ENCODE assay signal across 38 cellular contexts in genomic region chr7:16317406-16317805, GRCh38.
"Had no signal": no experiment of that assay in that cellular context is flagged by ENCODE, and none has a peak within 500 bp of the region (broad histone marks: within the 10 kb centered on the region; RNA-seq: fewer than 3 reads in every experiment).

No MANE protein-coding gene starts in this region.

- H3K9me3 Mint-ChIP-seq: activated CD4-positive, alpha-beta memory T cell treated with anti-CD3 and anti-CD28 coated beads, Interleukin-2, amount 10 ng/mL, durations not matched to agents 7 days and 5 days; activated CD4-positive, alpha-beta T cell treated with anti-CD3 and anti-CD28 coated beads, Interleukin-2, amount 10 ng/mL, durations not matched to agents 7 days and 5 days; activated naive CD4-positive, alpha-beta T cell treated with anti-CD3 and anti-CD28 coated beads for 36 hours; activated naive CD4-positive, alpha-beta T cell treated with anti-CD3 and anti-CD28 coated beads, Interleukin-2, amount 50 U/mL, for 72 hours; activated naive CD8-positive, alpha-beta T cell treated with anti-CD3 and anti-CD28 coated beads for 36 hours; activated T-cell treated with anti-CD3 and anti-CD28 coated beads, Interleukin-2, amount 50 U/mL, for 24 hours; activated T-helper 2 cell treated with anti-CD3 and anti-CD28 coated beads, Interferon-gamma antibody, Interleukin-2, Interleukin-4, amounts not matched to agents 10 μg/mL and 5 μg/mL and 100 μg/mL, durations not matched to agents 14 hours and 24 hours and 36 hours; brain; central memory CD8-positive, alpha-beta T cell; T-helper 1 cell treated with Interleukin-12 subunit alpha and Interleukin-12 subunit beta and Interleukin-4 antibody, amounts not matched to agents 30 μg/mL and 1 μg/mL, for 36 hours; T-helper 2 cell treated with Interferon-gamma antibody and Interleukin-4, amounts not matched to agents 5 μg/mL and 100 μg/mL, for 36 hours; WTC11 had no signal

- H3K4me3 Mint-ChIP-seq: activated CD4-positive, alpha-beta memory T cell treated with anti-CD3 and anti-CD28 coated beads, Interleukin-2, amount 10 ng/mL, durations not matched to agents 7 days and 5 days; activated CD4-positive, alpha-beta T cell treated with anti-CD3 and anti-CD28 coated beads for 36 hours; activated CD4-positive, alpha-beta T cell treated with anti-CD3 and anti-CD28 coated beads, Interleukin-2, amount 10 ng/mL, durations not matched to agents 7 days and 5 days; activated CD8-positive, alpha-beta memory T cell treated with anti-CD3 and anti-CD28 coated beads, Interleukin-2, amount 10 ng/mL, durations not matched to agents 7 days and 5 days; activated CD8-positive, alpha-beta T cell treated with anti-CD3 and anti-CD28 coated beads, Interleukin-2, amount 10 ng/mL, durations not matched to agents 7 days and 5 days; activated naive CD4-positive, alpha-beta T cell treated with anti-CD3 and anti-CD28 coated beads for 36 hours; activated naive CD8-positive, alpha-beta T cell treated with anti-CD3 and anti-CD28 coated beads for 36 hours; activated T-cell treated with anti-CD3 and anti-CD28 coated beads, Interleukin-2, amount 50 U/mL, for 24 hours; brain; central memory CD8-positive, alpha-beta T cell; T-helper 1 cell treated with Interleukin-12 subunit alpha and Interleukin-12 subunit beta and Interleukin-4 antibody, amounts not matched to agents 30 μg/mL and 1 μg/mL, for 36 hours; T-helper 2 cell treated with Interferon-gamma antibody and Interleukin-4, amounts not matched to agents 5 μg/mL and 100 μg/mL, for 36 hours; WTC11 had no signal

- H3K36me3 Mint-ChIP-seq: activated CD8-positive, alpha-beta memory T cell treated with anti-CD3 and anti-CD28 coated beads, Interleukin-2, amount 10 ng/mL, durations not matched to agents 7 days and 5 days; activated naive CD4-positive, alpha-beta T cell treated with anti-CD3 and anti-CD28 coated beads, Interleukin-2, amount 50 U/mL, for 72 hours; activated naive CD8-positive, alpha-beta T cell treated with anti-CD3 and anti-CD28 coated beads for 36 hours; brain; WTC11 had no signal

- H3K27ac ChIP-seq: adrenal gland, cardiac muscle cell, WERI-Rb-1 had no signal

- H3K4me1 ChIP-seq: adrenal gland had no signal

- H3K4me3 ChIP-seq: adrenal gland, cardiac muscle cell had no signal

- H3K27me3 Mint-ChIP-seq: activated CD4-positive, alpha-beta memory T cell treated with anti-CD3 and anti-CD28 coated beads, Interleukin-2, amount 10 ng/mL, durations not matched to agents 7 days and 5 days; activated CD4-positive, alpha-beta T cell treated with anti-CD3 and anti-CD28 coated beads for 36 hours; activated CD4-positive, alpha-beta T cell treated with anti-CD3 and anti-CD28 coated beads, Interleukin-2, amount 10 ng/mL, durations not matched to agents 7 days and 5 days; activated CD8-positive, alpha-beta memory T cell treated with anti-CD3 and anti-CD28 coated beads, Interleukin-2, amount 10 ng/mL, durations not matched to agents 7 days and 5 days; activated naive CD8-positive, alpha-beta T cell treated with anti-CD3 and anti-CD28 coated beads for 36 hours; activated T-cell treated with anti-CD3 and anti-CD28 coated beads, Interleukin-2, amount 50 U/mL, for 24 hours; brain; central memory CD8-positive, alpha-beta T cell had no signal

- H3K36me3 ChIP-seq: adrenal gland, cardiac muscle cell, WERI-Rb-1 had no signal

- FAIRE-seq: bronchial epithelial cell, TTC549 had no signal

- DNase-seq: activated CD4-positive, alpha-beta memory T cell treated with anti-CD3 and anti-CD28 coated beads, Interleukin-2, amount 10 ng/mL, durations not matched to agents 7 days and 5 days; activated CD4-positive, alpha-beta T cell treated with anti-CD3 and anti-CD28 coated beads for 1 hour; activated CD4-positive, alpha-beta T cell treated with anti-CD3 and anti-CD28 coated beads for 36 hours; activated CD4-positive, alpha-beta T cell treated with anti-CD3 and anti-CD28 coated beads for 48 hours; activated CD4-positive, alpha-beta T cell treated with anti-CD3 and anti-CD28 coated beads, Interleukin-2, amount 10 ng/mL, durations not matched to agents 7 days and 5 days; activated CD4-positive, alpha-beta T cell treated with anti-CD3 and anti-CD28 coated beads, Interleukin-2, amount 50 U/mL, for 48 hours; activated CD4-positive, CD25-positive, alpha-beta regulatory T cell; activated CD8-positive, alpha-beta memory T cell treated with anti-CD3 and anti-CD28 coated beads for 24 hours; activated CD8-positive, alpha-beta memory T cell treated with anti-CD3 and anti-CD28 coated beads, Interleukin-2, amount 10 ng/mL, durations not matched to agents 7 days and 5 days; activated CD8-positive, alpha-beta memory T cell treated with anti-CD3 and anti-CD28 coated beads, Interleukin-2, amount 50 U/mL, for 48 hours; activated CD8-positive, alpha-beta T cell treated with anti-CD3 and anti-CD28 coated beads, Interleukin-2, amount 10 ng/mL, durations not matched to agents 7 days and 5 days; activated effector memory CD4-positive, alpha-beta T cell treated with Interleukin-2 at 50 U/mL for 16 hours; activated gamma-delta T cell; activated naive CD4-positive, alpha-beta T cell; activated naive CD4-positive, alpha-beta T cell treated with anti-CD3 and anti-CD28 coated beads for 36 hours; activated naive CD4-positive, alpha-beta T cell treated with anti-CD3 and anti-CD28 coated beads, Interleukin-2, amount 50 U/mL, for 16 hours; activated naive CD8-positive, alpha-beta T cell treated with anti-CD3 and anti-CD28 coated beads for 36 hours; activated T-cell treated with anti-CD3 and anti-CD28 coated beads, Interleukin-2, amount 50 U/mL, for 24 hours; activated T-cell treated with anti-CD3 and anti-CD28 coated beads, Interleukin-2, amount 50 U/mL, for 48 hours; adrenal gland; amniotic stem cell; aorta; caudate nucleus; cerebellar nuclear complex; T-helper 1 cell; T-helper 2 cell; T-helper 9 cell; WERI-Rb-1 had no signal

- H3K27me3 ChIP-seq: adrenal gland, cardiac muscle cell had no signal

- H3K9me3 ChIP-seq: adrenal gland had no signal

- H3K4me1 Mint-ChIP-seq: activated CD4-positive, alpha-beta memory T cell treated with anti-CD3 and anti-CD28 coated beads, Interleukin-2, amount 10 ng/mL, durations not matched to agents 7 days and 5 days; activated CD4-positive, alpha-beta T cell treated with anti-CD3 and anti-CD28 coated beads for 36 hours; activated CD4-positive, alpha-beta T cell treated with anti-CD3 and anti-CD28 coated beads, Interleukin-2, amount 10 ng/mL, durations not matched to agents 7 days and 5 days; activated CD8-positive, alpha-beta memory T cell treated with anti-CD3 and anti-CD28 coated beads, Interleukin-2, amount 10 ng/mL, durations not matched to agents 7 days and 5 days; activated naive CD8-positive, alpha-beta T cell treated with anti-CD3 and anti-CD28 coated beads for 36 hours; brain; WTC11 had no signal

- H3K27ac Mint-ChIP-seq: activated CD4-positive, alpha-beta memory T cell treated with anti-CD3 and anti-CD28 coated beads, Interleukin-2, amount 10 ng/mL, durations not matched to agents 7 days and 5 days; activated CD4-positive, alpha-beta T cell treated with anti-CD3 and anti-CD28 coated beads for 36 hours; activated CD4-positive, alpha-beta T cell treated with anti-CD3 and anti-CD28 coated beads, Interleukin-2, amount 10 ng/mL, durations not matched to agents 7 days and 5 days; activated CD8-positive, alpha-beta memory T cell treated with anti-CD3 and anti-CD28 coated beads, Interleukin-2, amount 10 ng/mL, durations not matched to agents 7 days and 5 days; activated CD8-positive, alpha-beta T cell treated with anti-CD3 and anti-CD28 coated beads, Interleukin-2, amount 10 ng/mL, durations not matched to agents 7 days and 5 days; activated naive CD4-positive, alpha-beta T cell treated with anti-CD3 and anti-CD28 coated beads for 36 hours; activated naive CD4-positive, alpha-beta T cell treated with anti-CD3 and anti-CD28 coated beads, Interleukin-2, amount 50 U/mL, for 72 hours; activated naive CD8-positive, alpha-beta T cell treated with anti-CD3 and anti-CD28 coated beads for 36 hours; activated T-cell treated with anti-CD3 and anti-CD28 coated beads, Interleukin-2, amount 50 U/mL, for 24 hours; activated T-helper 2 cell treated with anti-CD3 and anti-CD28 coated beads, Interferon-gamma antibody, Interleukin-2, Interleukin-4, amounts not matched to agents 10 μg/mL and 5 μg/mL and 100 μg/mL, durations not matched to agents 14 hours and 24 hours and 36 hours; brain; T-helper 1 cell treated with Interleukin-12 subunit alpha and Interleukin-12 subunit beta and Interleukin-4 antibody, amounts not matched to agents 30 μg/mL and 1 μg/mL, for 36 hours; T-helper 2 cell treated with Interferon-gamma antibody and Interleukin-4, amounts not matched to agents 5 μg/mL and 100 μg/mL, for 36 hours; WTC11 had no signal
